Comparison of ENCODE assay signal across 3 cellular contexts in the genomic region with DNA sequence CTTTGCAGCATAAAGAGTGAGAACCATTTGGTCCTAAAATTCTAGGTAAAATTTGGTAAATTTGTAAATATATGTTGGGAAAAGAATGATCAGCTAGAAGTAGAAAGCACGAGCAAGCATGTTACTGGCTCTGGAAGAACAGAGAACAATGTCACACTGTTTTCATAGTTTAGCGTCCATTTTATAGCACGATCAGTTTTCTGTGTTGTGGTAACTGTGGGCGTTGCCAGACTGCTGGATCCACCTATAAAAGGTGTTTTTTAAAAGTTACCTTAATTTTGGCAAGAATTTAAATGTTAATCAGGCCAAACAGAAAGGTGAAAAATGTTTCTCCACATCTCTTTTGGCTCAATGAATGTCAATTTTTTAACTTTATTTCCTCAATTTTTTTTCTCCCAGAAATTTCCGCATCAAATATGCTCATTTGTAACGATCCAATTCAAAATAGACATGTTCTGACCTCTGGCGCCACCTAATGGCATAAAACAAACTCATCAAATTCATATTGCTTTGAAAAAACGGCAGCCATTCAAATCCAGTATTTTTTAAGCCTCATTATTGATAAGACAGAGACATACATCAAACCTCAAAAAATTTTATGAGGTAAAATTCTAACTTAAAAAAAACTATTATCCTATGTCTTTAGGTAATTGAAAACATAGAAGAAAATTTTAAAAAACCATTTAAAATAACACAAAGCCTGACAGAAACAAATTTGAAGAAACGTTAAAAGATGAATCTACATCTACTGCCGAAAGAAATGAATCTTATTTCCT.
A peak's percentile ranks its signal among the peaks of the same experiment; 100 is the strongest.
TF ChIP-seq lines count a peak whose summit lies in the region.

No MANE protein-coding gene starts in this region.

TF ChIP-seq in HCT116, 20 proteins besides CTCF, POLR2A, EP300 and RAD21 (continues in another document):
- TF ChIP-seq POLR2AphosphoS5 (IDR thresholded peaks at IDR 0.05; ENCODE audit: low read depth, low read length) (no peak), ZNF274 (IDR thresholded peaks at IDR 0.05; ENCODE audit: low read depth, low read length) (no peak), SP1 (IDR thresholded peaks at IDR 0.05; ENCODE audit: low read depth) (no peak), JUND (IDR thresholded peaks at IDR 0.05) (no peak), SIN3A (IDR thresholded peaks at IDR 0.05; ENCODE audit: low read depth) (no peak), EZH2phosphoT487 (IDR thresholded peaks at IDR 0.05; ENCODE audit: borderline replicate concordance) (no peak), CEBPB (IDR thresholded peaks at IDR 0.05; ENCODE audit: low read depth) (no peak), EGR1 (IDR thresholded peaks at IDR 0.05; ENCODE audit: low read depth) (no peak), YY1 (IDR thresholded peaks at IDR 0.05; ENCODE audit: extremely low read depth, insufficient replicate concordance, low read depth, low read length) (peak; percentile 11), REST (IDR thresholded peaks at IDR 0.05; ENCODE audit: low read depth) (no peak), TCF7L2 (IDR thresholded peaks at IDR 0.05; ENCODE audit: borderline replicate concordance, extremely low read depth, insufficient read depth, insufficient read length) (no peak), CBX3 (IDR thresholded peaks at IDR 0.05; ENCODE audit: low read depth) (no peak), ELF1 (IDR thresholded peaks at IDR 0.05; ENCODE audit: borderline replicate concordance, low read depth) (no peak), ZFX (IDR thresholded peaks at IDR 0.05) (no peak), FOSL1 (IDR thresholded peaks at IDR 0.05; ENCODE audit: low read depth) (peak; percentile 7; the same call in 1 of the 2 replicates)
- TF ChIP-seq, protein P1, sequence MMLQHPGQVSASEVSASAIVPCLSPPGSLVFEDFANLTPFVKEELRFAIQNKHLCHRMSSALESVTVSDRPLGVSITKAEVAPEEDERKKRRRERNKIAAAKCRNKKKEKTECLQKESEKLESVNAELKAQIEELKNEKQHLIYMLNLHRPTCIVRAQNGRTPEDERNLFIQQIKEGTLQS (IDR thresholded peaks at IDR 0.05) = no peak
- TF ChIP-seq, protein P2, sequence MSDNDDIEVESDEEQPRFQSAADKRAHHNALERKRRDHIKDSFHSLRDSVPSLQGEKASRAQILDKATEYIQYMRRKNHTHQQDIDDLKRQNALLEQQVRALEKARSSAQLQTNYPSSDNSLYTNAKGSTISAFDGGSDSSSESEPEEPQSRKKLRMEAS (IDR thresholded peaks at IDR 0.05) = no peak

TF ChIP-seq in K562, 482 proteins besides CTCF, POLR2A, EP300 and RAD21:
- TF ChIP-seq ZNF316 (IDR thresholded peaks at IDR 0.05) (peak; percentile 5; the same call in 1 of the 2 replicates), GTF2E2 (tag; IDR thresholded peaks at IDR 0.05) (peak; percentile 29; the same call in 1 of the 2 replicates), SMC3 (conservative IDR thresholded peaks at IDR 0.05; ENCODE audit: insufficient read depth, low read depth, low read length) (0 out of 2 replicates have a peak, but pooled peaks have one; percentile 30), ZNF384 (IDR thresholded peaks at IDR 0.05; ENCODE audit: low read depth, low read length) (peak; percentile 39; the same call in 1 of the 2 replicates), CBX5 (IDR thresholded peaks at IDR 0.05; ENCODE audit: borderline replicate concordance, low read depth) (no peak), SOX6 (IDR thresholded peaks at IDR 0.05) (no peak), ZFP91 (CRISPR knock-in tag; IDR thresholded peaks at IDR 0.05) (no peak), DEAF1 (CRISPR knock-in tag; IDR thresholded peaks at IDR 0.05) (peak; percentile 72; the same call in 1 of the 2 replicates), FOXM1 (IDR thresholded peaks at IDR 0.05; ENCODE audit: low read depth) (0 out of 2 replicates have a peak, but pooled peaks have one; percentile 19), FOXM1 (CRISPR knock-in tag; IDR thresholded peaks at IDR 0.05; ENCODE audit: low read depth) (no peak)
- TF ChIP-seq, protein P3, sequence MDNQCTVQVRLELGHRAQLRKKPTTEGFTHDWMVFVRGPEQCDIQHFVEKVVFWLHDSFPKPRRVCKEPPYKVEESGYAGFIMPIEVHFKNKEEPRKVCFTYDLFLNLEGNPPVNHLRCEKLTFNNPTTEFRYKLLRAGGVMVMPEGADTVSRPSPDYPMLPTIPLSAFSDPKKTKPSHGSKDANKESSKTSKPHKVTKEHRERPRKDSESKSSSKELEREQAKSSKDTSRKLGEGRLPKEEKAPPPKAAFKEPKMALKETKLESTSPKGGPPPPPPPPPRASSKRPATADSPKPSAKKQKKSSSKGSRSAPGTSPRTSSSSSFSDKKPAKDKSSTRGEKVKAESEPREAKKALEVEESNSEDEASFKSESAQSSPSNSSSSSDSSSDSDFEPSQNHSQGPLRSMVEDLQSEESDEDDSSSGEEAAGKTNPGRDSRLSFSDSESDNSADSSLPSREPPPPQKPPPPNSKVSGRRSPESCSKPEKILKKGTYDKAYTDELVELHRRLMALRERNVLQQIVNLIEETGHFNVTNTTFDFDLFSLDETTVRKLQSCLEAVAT (IDR thresholded peaks at IDR 0.05) = no peak
- TF ChIP-seq, protein P4, sequence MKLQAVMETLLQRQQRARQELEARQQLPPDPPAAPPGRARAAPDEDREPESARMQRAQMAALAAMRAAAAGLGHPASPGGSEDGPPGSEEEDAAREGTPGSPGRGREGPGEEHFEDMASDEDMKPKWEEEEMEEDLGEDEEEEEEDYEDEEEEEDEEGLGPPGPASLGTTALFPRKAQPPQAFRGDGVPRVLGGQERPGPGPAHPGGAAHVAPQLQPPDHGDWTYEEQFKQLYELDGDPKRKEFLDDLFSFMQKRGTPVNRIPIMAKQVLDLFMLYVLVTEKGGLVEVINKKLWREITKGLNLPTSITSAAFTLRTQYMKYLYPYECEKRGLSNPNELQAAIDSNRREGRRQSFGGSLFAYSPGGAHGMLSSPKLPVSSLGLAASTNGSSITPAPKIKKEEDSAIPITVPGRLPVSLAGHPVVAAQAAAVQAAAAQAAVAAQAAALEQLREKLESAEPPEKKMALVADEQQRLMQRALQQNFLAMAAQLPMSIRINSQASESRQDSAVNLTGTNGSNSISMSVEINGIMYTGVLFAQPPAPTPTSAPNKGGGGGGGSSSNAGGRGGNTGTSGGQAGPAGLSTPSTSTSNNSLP (IDR thresholded peaks at IDR 0.05; ENCODE audit: borderline replicate concordance, low read depth, low read length) = peak; percentile 95

TF ChIP-seq in liver, 16 proteins besides CTCF, POLR2A, EP300 and RAD21:
- TF ChIP-seq SP1 (IDR thresholded peaks at IDR 0.05) (no peak), FOXA1 (IDR thresholded peaks at IDR 0.05) (no peak), NR2F2 (IDR thresholded peaks at IDR 0.05) (no peak), HNF4G (IDR thresholded peaks at IDR 0.05) (no peak), GABPA (IDR thresholded peaks at IDR 0.05 in 1 of 2, conservative IDR thresholded peaks at IDR 0.05 in 1 of 2) (no peak), YY1 (IDR thresholded peaks at IDR 0.05) (no peak), EGR1 (IDR thresholded peaks at IDR 0.05; ENCODE audit: low read depth in 2 of 2) (no peak), HNF4A (conservative IDR thresholded peaks at IDR 0.05) (no peak), TAF1 (conservative IDR thresholded peaks at IDR 0.05) (no peak), FOXA2 (IDR thresholded peaks at IDR 0.05) (no peak), REST (IDR thresholded peaks at IDR 0.05) (no peak)
- TF ChIP-seq, protein P1 (IDR thresholded peaks at IDR 0.05) = no peak
- TF ChIP-seq, protein P2 (IDR thresholded peaks at IDR 0.05) = no peak
- TF ChIP-seq, protein P5, sequence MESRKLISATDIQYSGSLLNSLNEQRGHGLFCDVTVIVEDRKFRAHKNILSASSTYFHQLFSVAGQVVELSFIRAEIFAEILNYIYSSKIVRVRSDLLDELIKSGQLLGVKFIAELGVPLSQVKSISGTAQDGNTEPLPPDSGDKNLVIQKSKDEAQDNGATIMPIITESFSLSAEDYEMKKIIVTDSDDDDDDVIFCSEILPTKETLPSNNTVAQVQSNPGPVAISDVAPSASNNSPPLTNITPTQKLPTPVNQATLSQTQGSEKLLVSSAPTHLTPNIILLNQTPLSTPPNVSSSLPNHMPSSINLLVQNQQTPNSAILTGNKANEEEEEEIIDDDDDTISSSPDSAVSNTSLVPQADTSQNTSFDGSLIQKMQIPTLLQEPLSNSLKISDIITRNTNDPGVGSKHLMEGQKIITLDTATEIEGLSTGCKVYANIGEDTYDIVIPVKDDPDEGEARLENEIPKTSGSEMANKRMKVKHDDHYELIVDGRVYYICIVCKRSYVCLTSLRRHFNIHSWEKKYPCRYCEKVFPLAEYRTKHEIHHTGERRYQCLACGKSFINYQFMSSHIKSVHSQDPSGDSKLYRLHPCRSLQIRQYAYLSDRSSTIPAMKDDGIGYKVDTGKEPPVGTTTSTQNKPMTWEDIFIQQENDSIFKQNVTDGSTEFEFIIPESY (IDR thresholded peaks at IDR 0.05) = no peak
TF ChIP-seq in liver: peak in this region for 0.
